ENCODE assay signal across 21 cellular contexts in the genomic region with DNA sequence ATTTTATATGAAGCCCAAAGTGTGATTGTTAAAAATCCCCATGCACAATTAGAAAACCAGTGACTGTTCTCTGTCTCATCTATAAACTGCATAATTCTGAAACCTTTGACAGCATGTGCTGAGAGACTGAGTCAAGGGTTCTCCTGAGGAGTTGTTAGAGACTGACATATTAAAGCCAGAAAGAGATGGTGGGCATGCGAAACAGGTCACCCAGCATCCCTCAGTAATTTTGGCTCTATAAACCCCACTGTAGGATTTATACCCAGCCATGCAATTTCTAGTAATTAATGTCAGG. TPM values are rescaled to one million over a fixed set of nuclear protein-coding genes. Genes with fewer than 3 reads are reported as not detected.
DNase-seq lines count a peak whose midpoint lies in the region; ATAC-seq and TF ChIP-seq lines count a peak whose summit lies in the region.
"Had no signal": no experiment of that assay in that cellular context is flagged by ENCODE, and none has a peak within 500 bp of the region (broad histone marks: within the 10 kb centered on the region; RNA-seq: fewer than 3 reads in every experiment).

No MANE protein-coding gene starts in this region.

- H3K4me2 ChIP-seq in fibroblast of lung (ENCODE audit: extremely low read depth, insufficient read depth, low read length) = peak overlapping the region; percentile 96
- H3K4me2 ChIP-seq: KMS-11, neural progenitor cell had no signal

- TF ChIP-seq POLR2A in sigmoid colon (IDR thresholded peaks at IDR 0.05) = no peak

- POLR2A ChIA-PET in activated CD4-positive, alpha-beta T cell treated with anti-CD3 and anti-CD28 coated beads, Interleukin-2, amount 10 ng/mL, durations not matched to agents 7 days and 5 days (lab: Charles Lee) = no interaction called here

- H3K4me3 Mint-ChIP-seq in activated CD4-positive, alpha-beta T cell treated with anti-CD3 and anti-CD28 coated beads, Interleukin-2, amount 10 ng/mL, durations not matched to agents 7 days and 5 days = no peak overlapping the region
- H3K4me3 Mint-ChIP-seq: activated CD4-positive, alpha-beta T cell treated with anti-CD3 and anti-CD28 coated beads, Interleukin-2, amount 10 ng/mL, durations not matched to agents 24 days and 14 days; activated T-cell treated with anti-CD3 and anti-CD28 coated beads, Interleukin-2, amount 50 U/mL, for 24 hours; neural progenitor cell; stimulated activated effector memory CD8-positive, alpha-beta T cell treated with anti-CD3 and anti-CD28 coated beads, Interleukin-12 subunit alpha, Interleukin-12 subunit beta, amount 100 ng/mL, for 72 hours had no signal

- H3K27ac ChIP-seq in left ventricle myocardium inferior (replicated peaks) (peak overlapping the region; percentile 83), fibroblast of lung (ENCODE audit: insufficient read depth, low read length) (peak overlapping the region; percentile 48), sigmoid colon (peak overlapping the region; percentile 69 to 98 (median 90))
- H3K27ac ChIP-seq: 22Rv1, KMS-11, neural progenitor cell had no signal

- H3K36me3 Mint-ChIP-seq in activated CD4-positive, alpha-beta T cell treated with anti-CD3 and anti-CD28 coated beads, Interleukin-2, amount 10 ng/mL, durations not matched to agents 7 days and 5 days (ENCODE audit: low read depth) = no peaks in the 10 kb centered on the region
- H3K36me3 Mint-ChIP-seq: neural progenitor cell; stimulated activated effector memory CD8-positive, alpha-beta T cell treated with anti-CD3 and anti-CD28 coated beads, Interleukin-12 subunit alpha, Interleukin-12 subunit beta, amount 100 ng/mL, for 72 hours had no signal

- H3K9me3 Mint-ChIP-seq in activated CD4-positive, alpha-beta T cell treated with anti-CD3 and anti-CD28 coated beads, Interleukin-2, amount 10 ng/mL, durations not matched to agents 7 days and 5 days = no peaks in the 10 kb centered on the region
- H3K9me3 Mint-ChIP-seq: activated CD4-positive, alpha-beta T cell treated with anti-CD3 and anti-CD28 coated beads, Interleukin-2, amount 10 ng/mL, durations not matched to agents 24 days and 14 days; activated T-cell treated with anti-CD3 and anti-CD28 coated beads, Interleukin-2, amount 50 U/mL, for 24 hours; neural progenitor cell; stimulated activated effector memory CD8-positive, alpha-beta T cell treated with anti-CD3 and anti-CD28 coated beads, Interleukin-12 subunit alpha, Interleukin-12 subunit beta, amount 100 ng/mL, for 72 hours had no signal

- no peak for ATAC-seq in left cardiac atrium
- no peak for ATAC-seq in HG03039 (IDR thresholded peaks at IDR 0.05; ENCODE audit: unreplicated experiment)
- ATAC-seq: sciatic nerve; stimulated activated effector memory CD8-positive, alpha-beta T cell treated with anti-CD3 and anti-CD28 coated beads, Interleukin-12 subunit alpha, Interleukin-12 subunit beta, amount 100 ng/mL, for 72 hours had no signal

- H4K20me1 ChIP-seq in fibroblast of lung (ENCODE audit: control insufficient read depth, extremely low read depth, insufficient read depth, low read length) = no peaks in the 10 kb centered on the region

- H3K4me1 Mint-ChIP-seq in activated CD4-positive, alpha-beta T cell treated with anti-CD3 and anti-CD28 coated beads, Interleukin-2, amount 10 ng/mL, durations not matched to agents 7 days and 5 days = no peaks in the 10 kb centered on the region
- H3K4me1 Mint-ChIP-seq: stimulated activated effector memory CD8-positive, alpha-beta T cell treated with anti-CD3 and anti-CD28 coated beads, Interleukin-12 subunit alpha, Interleukin-12 subunit beta, amount 100 ng/mL, for 72 hours had no signal

- no peaks in the 10 kb centered on the region for H3K36me3 ChIP-seq in left ventricle myocardium inferior
- no peaks in the 10 kb centered on the region for H3K36me3 ChIP-seq in fibroblast of lung (ENCODE audit: control insufficient read depth, insufficient read depth, low read length)
- no peaks in the 10 kb centered on the region for H3K36me3 ChIP-seq in sigmoid colon
- H3K36me3 ChIP-seq: neural progenitor cell had no signal

- peaks cover 83% of the 10 kb centered on the region for H3K79me2 ChIP-seq in fibroblast of lung (ENCODE audit: control insufficient read depth, insufficient read depth, low read length)

- H3K4me1 ChIP-seq in left ventricle myocardium inferior = peaks cover 16% of the 10 kb centered on the region
- H3K4me1 ChIP-seq in fibroblast of lung (ENCODE audit: control insufficient read depth, extremely low read depth, insufficient read depth, low read length) = peaks cover 13% of the 10 kb centered on the region
- peaks cover 0 to 65% (median 37%) of the 10 kb centered on the region in 4 donors for H3K4me1 ChIP-seq in sigmoid colon

- intact Hi-C loops in left ventricle myocardium inferior (cut with micrococcal nuclease) (no loop called here), left cardiac atrium (cut with DNase I) (no loop called here), sigmoid colon (cut with DNase I) (no loop called here)

- TF ChIP-seq CTCF in left ventricle myocardium inferior (IDR thresholded peaks at IDR 0.05; ENCODE audit: borderline replicate concordance) (no peak), fibroblast of lung (conservative IDR thresholded peaks at IDR 0.05 in 1 of 2, IDR thresholded peaks at IDR 0.05 in 1 of 2; ENCODE audit: low read depth in 1 of 2, low read length in 2 of 2) (no peak), sigmoid colon (IDR thresholded peaks at IDR 0.05) (no peak)

- CTCF ChIA-PET in activated CD4-positive, alpha-beta T cell treated with anti-CD3 and anti-CD28 coated beads, Interleukin-2, amount 10 ng/mL, durations not matched to agents 7 days and 5 days (lab: Charles Lee) = no interaction called here

- no peak for TF ChIP-seq EP300 in sigmoid colon (IDR thresholded peaks at IDR 0.05)

- H3K9ac ChIP-seq in fibroblast of lung (ENCODE audit: insufficient read depth, low read length) = peak overlapping the region; percentile 3
- H3K9ac ChIP-seq: KMS-11, neural progenitor cell had no signal

- peaks cover 28% of the 10 kb centered on the region for H3K27me3 Mint-ChIP-seq in activated CD4-positive, alpha-beta T cell treated with anti-CD3 and anti-CD28 coated beads, Interleukin-2, amount 10 ng/mL, durations not matched to agents 7 days and 5 days

- H3K9me3 ChIP-seq in left ventricle myocardium inferior (replicated peaks) = no peaks in the 10 kb centered on the region
- no peaks in the 10 kb centered on the region for H3K9me3 ChIP-seq in fibroblast of lung (ENCODE audit: control insufficient read depth, insufficient read depth, low read depth, low read length)
- no peaks in the 10 kb centered on the region for H3K9me3 ChIP-seq in sigmoid colon

- 86 to 94% methylated on average over 1 of the region's 1 CpG for WGBS in sigmoid colon, 2 donors

- peaks cover 40% of the 10 kb centered on the region for H3K27me3 ChIP-seq in left ventricle myocardium inferior (ENCODE audit: low read depth)
- H3K27me3 ChIP-seq in fibroblast of lung (ENCODE audit: control insufficient read depth, insufficient read depth, low read length) = no peaks in the 10 kb centered on the region
- H3K27me3 ChIP-seq in sigmoid colon = no peaks in the 10 kb centered on the region

- H3K4me3 ChIP-seq in left ventricle myocardium inferior (peak overlapping the region; percentile 71), fibroblast of lung (replicated peaks in 1 of 4; ENCODE audit: control extremely low read depth in 1 of 4, insufficient read depth in 1 of 4, low read depth in 3 of 4, low read length in 4 of 4) (peak overlapping the region; percentile 43 to 97 (median 79)), sigmoid colon (peak overlapping the region in 3 of 4 donors; percentile 16 to 81 (median 78))
- H3K4me3 ChIP-seq: neural progenitor cell had no signal

- H2AFZ ChIP-seq in fibroblast of lung (ENCODE audit: low read length) = no peak overlapping the region
- H2AFZ ChIP-seq: neural progenitor cell had no signal

- DNase-seq in left ventricle myocardium inferior = no peak
- no peak for DNase-seq in left cardiac atrium
- DNase-seq in fibroblast of lung (ENCODE audit: low read depth in 2 of 2) = no peak
- no peak for DNase-seq in sigmoid colon
- DNase-seq in NCI-H748 (lab: John Stamatoyannopoulos, UW; ENCODE audit: unreplicated experiment) = no peak
- DNase-seq in hypothalamus (lab: John Stamatoyannopoulos, UW) = no peak
- no peak for DNase-seq in activated CD4-positive, alpha-beta T cell treated with anti-CD3 and anti-CD28 coated beads, Interleukin-2, amount 10 ng/mL, durations not matched to agents 7 days and 5 days
- DNase-seq: activated CD4-positive, alpha-beta T cell treated with anti-CD3 and anti-CD28 coated beads, Interleukin-2, amount 10 ng/mL, durations not matched to agents 24 days and 14 days; activated T-cell treated with anti-CD3 and anti-CD28 coated beads, Interleukin-2, amount 50 U/mL, for 24 hours; COR-L47; GF-D8; NCI-H1417; NCI-H345; SHP77 treated with DMSO at 0.1 percent for 48 hours; T-helper 9 cell had no signal

- H3K27ac Mint-ChIP-seq in activated CD4-positive, alpha-beta T cell treated with anti-CD3 and anti-CD28 coated beads, Interleukin-2, amount 10 ng/mL, durations not matched to agents 7 days and 5 days = no peak overlapping the region
- H3K27ac Mint-ChIP-seq: activated CD4-positive, alpha-beta T cell treated with anti-CD3 and anti-CD28 coated beads, Interleukin-2, amount 10 ng/mL, durations not matched to agents 24 days and 14 days; activated T-cell treated with anti-CD3 and anti-CD28 coated beads, Interleukin-2, amount 50 U/mL, for 24 hours; neural progenitor cell; stimulated activated effector memory CD8-positive, alpha-beta T cell treated with anti-CD3 and anti-CD28 coated beads, Interleukin-12 subunit alpha, Interleukin-12 subunit beta, amount 100 ng/mL, for 72 hours had no signal

RNA-seq across cellular contexts. Expression of a gene that starts 3.6 kb away (rescaled TPM):
- total RNA-seq in left ventricle myocardium inferior (4.0 TPM), left cardiac atrium (10 to 100 TPM in 1 of 2 donors, 1 to 10 TPM in 1; 8.2 to 19.4 TPM), fibroblast of lung (41.1 and 53.7 TPM in 2 replicates), sigmoid colon (10 to 100 TPM; 24.0 to 35.0 (median 31.6) TPM)
- polyA plus RNA-seq in fibroblast of lung (41.8 and 222 TPM in 2 replicates), sigmoid colon (1 to 10 TPM in 2 of 3 donors, under 1 TPM in 1; 0.23 to 4.8 (median 1.4) TPM)
- polyA plus RNA-seq in fibroblast of lung (2012) = 20.8 and 139 TPM in 2 replicates
- polyA minus RNA-seq in fibroblast of lung (ENCODE audit: low replicate concordance) = 434 and 1,829 TPM in 2 replicates
- not detected for total RNA-seq in activated CD4-positive, alpha-beta T cell treated with anti-CD3 and anti-CD28 coated beads, Interleukin-2, amount 10 ng/mL, durations not matched to agents 7 days and 5 days
- total RNA-seq: activated CD4-positive, alpha-beta T cell treated with anti-CD3 and anti-CD28 coated beads, Interleukin-2, amount 10 ng/mL, durations not matched to agents 24 days and 14 days had no signal
